Comparison of ENCODE assay signal across 11 cellular contexts in the genomic region with DNA sequence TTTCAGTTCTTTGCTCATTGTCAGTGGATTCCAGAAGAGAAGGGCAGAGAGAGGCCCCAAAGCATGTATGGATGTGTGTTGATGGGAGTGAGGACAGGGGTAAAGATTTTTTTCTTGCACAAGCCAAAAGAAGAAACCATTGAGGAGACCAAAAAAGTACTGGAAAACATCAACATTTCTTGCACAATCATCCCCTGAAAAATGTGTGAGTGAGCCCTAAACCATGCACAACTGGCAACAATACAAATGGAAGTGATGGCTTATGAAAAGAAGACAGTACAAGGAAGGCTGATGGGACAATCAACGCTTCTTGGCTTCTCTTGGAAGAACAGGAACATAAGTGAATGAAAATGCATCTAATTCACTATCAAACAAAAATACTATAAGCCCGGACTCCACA. TPM values are rescaled to one million over a fixed set of nuclear protein-coding genes. Genes with fewer than 3 reads are reported as not detected.
DNase-seq lines count a peak whose midpoint lies in the region; ATAC-seq and TF ChIP-seq lines count a peak whose summit lies in the region.
"Had no signal": no experiment of that assay in that cellular context is flagged by ENCODE, and none has a peak within 500 bp of the region (broad histone marks: within the 10 kb centered on the region; RNA-seq: fewer than 3 reads in every experiment).

No MANE protein-coding gene starts in this region.

- WGBS in psoas muscle, 3 donors = 54 to 67% (median 54%) methylated on average over 2 of the region's 2 CpGs

- intact Hi-C loops in psoas muscle (cut with DNase I) = loop anchor here (2.0 to 10.0 kb wide), 2 partner anchors 18 to 282 kb away; no protein-coding TSS in a partner anchor

- peaks cover under 1% of the 10 kb centered on the region for H3K27me3 Mint-ChIP-seq in activated CD8-positive, alpha-beta memory T cell treated with anti-CD3 and anti-CD28 coated beads, Interleukin-2, amount 10 ng/mL, durations not matched to agents 7 days and 5 days

- H3K36me3 Mint-ChIP-seq in activated CD8-positive, alpha-beta memory T cell treated with anti-CD3 and anti-CD28 coated beads, Interleukin-2, amount 10 ng/mL, durations not matched to agents 7 days and 5 days = no peaks in the 10 kb centered on the region

- H3K27me3 ChIP-seq in BJ (ENCODE audit: control insufficient read depth, insufficient read depth, low read length) = no peaks in the 10 kb centered on the region
- no peaks in the 10 kb centered on the region for H3K27me3 ChIP-seq in psoas muscle (ENCODE audit: insufficient read depth in 3 of 3, low read length in 2 of 3)

- peaks cover 18% of the 10 kb centered on the region for H3K4me1 Mint-ChIP-seq in activated CD8-positive, alpha-beta memory T cell treated with anti-CD3 and anti-CD28 coated beads, Interleukin-2, amount 10 ng/mL, durations not matched to agents 7 days and 5 days

- H3K9me3 ChIP-seq in psoas muscle = no peaks in the 10 kb centered on the region

- DNase-seq in BJ (ENCODE audit: low read depth) = peak; percentile 60
- no peak for DNase-seq in RWPE1 (ENCODE audit: low spot score)
- DNase-seq in fibroblast of peridontal ligament (ENCODE audit: extremely low read depth) = peak; percentile 88
- DNase-seq in psoas muscle = no peak
- no peak for DNase-seq in left lobe of liver (ENCODE audit: low spot score)
- DNase-seq in NCI-H2029 (lab: John Stamatoyannopoulos, UW) = no peak
- no peak for DNase-seq in activated CD8-positive, alpha-beta memory T cell treated with anti-CD3 and anti-CD28 coated beads, Interleukin-2, amount 10 ng/mL, durations not matched to agents 7 days and 5 days
- DNase-seq: stimulated activated CD4-positive, alpha-beta T cell treated with anti-CD3 and anti-CD28 coated beads, Interleukin-2, amount 100 ng/mL, for 48 hours had no signal

- H3K36me3 ChIP-seq in BJ (ENCODE audit: control insufficient read depth, insufficient read depth, low read length) (no peaks in the 10 kb centered on the region), psoas muscle (ENCODE audit: insufficient read depth in 1 of 2, low read depth in 1 of 2) (no peaks in the 10 kb centered on the region)

- H3K27ac ChIP-seq in RWPE1 (peak overlapping the region; percentile 89), psoas muscle (peak overlapping the region; percentile 90)

- H3K4me3 ChIP-seq in BJ (ENCODE audit: low read depth, low read length) = no peak overlapping the region
- no peak overlapping the region for H3K4me3 ChIP-seq in psoas muscle

- CTCF ChIA-PET in BJ (lab: Yijun Ruan, JAX) (interaction anchor here (1.2 kb wide), 1 partner anchor 65 kb away, joined by 3 read pairs; no protein-coding TSS in a partner anchor), RWPE1 (lab: Yijun Ruan, JAX) (no interaction called here)
- CTCF ChIA-PET in activated CD8-positive, alpha-beta memory T cell treated with anti-CD3 and anti-CD28 coated beads, Interleukin-2, amount 10 ng/mL, durations not matched to agents 7 days and 5 days (lab: Charles Lee) = interaction anchor here (1.8 kb wide), 1 partner anchor 180 kb away, joined by 4 read pairs; no protein-coding TSS in a partner anchor

- H3K4me1 ChIP-seq in psoas muscle = peaks cover 31% of the 10 kb centered on the region

- H3K27ac Mint-ChIP-seq in activated CD8-positive, alpha-beta memory T cell treated with anti-CD3 and anti-CD28 coated beads, Interleukin-2, amount 10 ng/mL, durations not matched to agents 7 days and 5 days = no peak overlapping the region
- H3K27ac Mint-ChIP-seq: dendritic cell treated with granulocyte-macrophage colony-stimulating factor and Interleukin-4, amounts not matched to agents 40 ng/mL and 50 ng/mL, for 4 days had no signal

- POLR2A ChIA-PET in BJ (lab: Charles Lee) = interaction anchor here (0.7 kb wide), 1 partner anchor 118 kb away, joined by 3 read pairs; no protein-coding TSS in a partner anchor
- POLR2A ChIA-PET in RWPE1 (lab: Yijun Ruan, JAX; ENCODE audit: low non-redundant PET) = no interaction called here

- no peaks in the 10 kb centered on the region for H3K9me3 Mint-ChIP-seq in activated CD8-positive, alpha-beta memory T cell treated with anti-CD3 and anti-CD28 coated beads, Interleukin-2, amount 10 ng/mL, durations not matched to agents 7 days and 5 days (ENCODE audit: low read depth)
- H3K9me3 Mint-ChIP-seq: dendritic cell treated with granulocyte-macrophage colony-stimulating factor and Interleukin-4, amounts not matched to agents 40 ng/mL and 50 ng/mL, for 4 days; T-helper 1 cell treated with Interleukin-12 subunit alpha and Interleukin-12 subunit beta and Interleukin-4 antibody, amounts not matched to agents 30 μg/mL and 1 μg/mL, for 36 hours had no signal

- no peak for ATAC-seq in psoas muscle
- no peak for ATAC-seq in left lobe of liver
- ATAC-seq in GM18861 (IDR thresholded peaks at IDR 0.05; ENCODE audit: unreplicated experiment) = no peak
- ATAC-seq in activated CD8-positive, alpha-beta memory T cell treated with anti-CD3 and anti-CD28 coated beads, Interleukin-2, amount 10 ng/mL, durations not matched to agents 7 days and 5 days = no peak

- TF ChIP-seq CTCF in BJ (IDR thresholded peaks at IDR 0.05; ENCODE audit: insufficient read depth, low read depth, low read length) (no peak), RWPE1 (conservative IDR thresholded peaks at IDR 0.05; ENCODE audit: low read depth) (no peak), psoas muscle (IDR thresholded peaks at IDR 0.05) (no peak)

- no peak overlapping the region for H3K4me3 Mint-ChIP-seq in activated CD8-positive, alpha-beta memory T cell treated with anti-CD3 and anti-CD28 coated beads, Interleukin-2, amount 10 ng/mL, durations not matched to agents 7 days and 5 days
- H3K4me3 Mint-ChIP-seq: dendritic cell treated with granulocyte-macrophage colony-stimulating factor and Interleukin-4, amounts not matched to agents 40 ng/mL and 50 ng/mL, for 4 days; T-helper 1 cell treated with Interleukin-12 subunit alpha and Interleukin-12 subunit beta and Interleukin-4 antibody, amounts not matched to agents 30 μg/mL and 1 μg/mL, for 36 hours had no signal

RNA-seq across cellular contexts. Expression of a gene that starts 5.6 kb away (rescaled TPM):
- polyA plus RNA-seq in BJ (2011; rRNA removed) (21.0 and 24.2 TPM in 2 replicates), psoas muscle (1 to 10 TPM; 5.4 to 6.1 (median 5.8) TPM)
- 38.7 and 56.0 TPM in 2 replicates for polyA minus RNA-seq in BJ (2011; rRNA and poly(A)+ RNA removed)
- total RNA-seq in psoas muscle (10 to 100 TPM in 2 of 4 donors, 1 to 10 TPM in 2; 8.4 to 14.7 (median 10.4) TPM), left lobe of liver (12.4 TPM)
- total RNA-seq in activated CD8-positive, alpha-beta memory T cell treated with anti-CD3 and anti-CD28 coated beads, Interleukin-2, amount 10 ng/mL, durations not matched to agents 7 days and 5 days = 10 to 100 TPM; 18.5 to 29.3 TPM

Comparison
In these comparisons a context has a peak if more than half of its experiments do, and no peak if none do; other contexts are left out.
1. DNase-seq: peak in BJ (single experiment) and fibroblast of peridontal ligament (single experiment); none in RWPE1 (single experiment), psoas muscle (0 of 2), left lobe of liver (single experiment), NCI-H2029 (single experiment) and activated CD8-positive, alpha-beta memory T cell treated with anti-CD3 and anti-CD28 coated beads, Interleukin-2, amount 10 ng/mL, durations not matched to agents 7 days and 5 days (single experiment).